Comparison of ENCODE assay signal across 29 cellular contexts in genomic region chr2:146987996-146988395, GRCh38.
"Had no signal": no experiment of that assay in that cellular context is flagged by ENCODE, and none has a peak within 500 bp of the region (broad histone marks: within the 10 kb centered on the region; RNA-seq: fewer than 3 reads in every experiment).

No MANE protein-coding gene starts in this region.

- H3K4me3 Mint-ChIP-seq: activated B cell treated with CpG ODN at 0.5 μM for 24 hours; activated CD4-positive, alpha-beta T cell treated with anti-CD3 and anti-CD28 coated beads, Interleukin-2, amount 10 ng/mL, durations not matched to agents 24 days and 14 days; activated naive CD4-positive, alpha-beta T cell treated with anti-CD3 and anti-CD28 coated beads for 36 hours; activated naive CD8-positive, alpha-beta T cell; activated T-helper 17 cell treated with anti-CD3 and anti-CD28 coated beads, Interleukin-2, amount 50 U/mL, for 72 hours; T-helper 1 cell treated with Interleukin-12 subunit alpha and Interleukin-12 subunit beta and Interleukin-4 antibody, amounts not matched to agents 30 μg/mL and 1 μg/mL, for 36 hours had no signal

- H3K27me3 Mint-ChIP-seq: activated B cell treated with CpG ODN at 0.5 μM for 24 hours; activated CD4-positive, alpha-beta T cell treated with anti-CD3 and anti-CD28 coated beads, Interleukin-2, amount 10 ng/mL, durations not matched to agents 24 days and 14 days had no signal

- H3K4me3 ChIP-seq: cardiac muscle cell, MG63, PC-9 had no signal

- H3K27ac ChIP-seq: brain microvascular endothelial cell, cardiac muscle cell, PC-9 had no signal

- H3K27me3 ChIP-seq: brain microvascular endothelial cell, MG63 had no signal

- H3K36me3 ChIP-seq: brain microvascular endothelial cell, cardiac muscle cell, MG63 had no signal

- FAIRE-seq: astrocyte had no signal

- H3K27ac Mint-ChIP-seq: activated B cell treated with CpG ODN at 0.5 μM for 24 hours; activated CD4-positive, alpha-beta T cell treated with anti-CD3 and anti-CD28 coated beads, Interleukin-2, amount 10 ng/mL, durations not matched to agents 24 days and 14 days; activated naive CD4-positive, alpha-beta T cell treated with anti-CD3 and anti-CD28 coated beads for 36 hours; activated naive CD8-positive, alpha-beta T cell; activated T-helper 17 cell treated with anti-CD3 and anti-CD28 coated beads, Interleukin-2, amount 50 U/mL, for 72 hours; T-helper 1 cell treated with Interleukin-12 subunit alpha and Interleukin-12 subunit beta and Interleukin-4 antibody, amounts not matched to agents 30 μg/mL and 1 μg/mL, for 36 hours had no signal

- H2AFZ ChIP-seq: PC-9 had no signal

- H3K4me1 Mint-ChIP-seq: activated CD4-positive, alpha-beta T cell treated with anti-CD3 and anti-CD28 coated beads, Interleukin-2, amount 10 ng/mL, durations not matched to agents 24 days and 14 days; activated T-helper 17 cell treated with anti-CD3 and anti-CD28 coated beads, Interleukin-2, amount 50 U/mL, for 72 hours had no signal

- ATAC-seq: activated T-helper 17 cell treated with anti-CD3 and anti-CD28 coated beads, Interleukin-2, amount 50 U/mL, for 72 hours had no signal

- DNase-seq: activated B cell treated with CpG ODN at 0.5 μM for 24 hours; activated CD4-positive, alpha-beta T cell treated with anti-CD3 and anti-CD28 coated beads for 1 hour; activated CD4-positive, alpha-beta T cell treated with anti-CD3 and anti-CD28 coated beads, Interleukin-2, amount 10 ng/mL, durations not matched to agents 24 days and 14 days; activated CD4-positive, alpha-beta T cell treated with anti-CD3 and anti-CD28 coated beads, Interleukin-2, amount 50 U/mL, for 48 hours; activated CD8-positive, alpha-beta memory T cell treated with anti-CD3 and anti-CD28 coated beads for 24 hours; activated gamma-delta T cell; activated naive CD4-positive, alpha-beta T cell treated with anti-CD3 and anti-CD28 coated beads for 36 hours; activated T-cell treated with anti-CD3 and anti-CD28 coated beads for 4 hours; activated T-cell treated with anti-CD3 and anti-CD28 coated beads, Interleukin-2, amount 50 U/mL, for 48 hours; amygdala; brain microvascular endothelial cell; Kasumi-1; MG63; MV-4-11; NCI-H1092 treated with DMSO at 0.1 percent for 48 hours; NCI-H1417 treated with DMSO at 0.1 percent for 48 hours; NCI-H1694; NCI-H2029 treated with DMSO at 0.1 percent for 48 hours; NCI-H345; NCI-H510A; NCI-H69; NK-92 treated with Interleukin-12 subunit alpha and Interleukin-12 subunit beta, amount 100 ng/mL, for 24 hours; PC-9; SHP77 treated with DMSO at 0.1 percent for 48 hours had no signal

- H3K9me3 Mint-ChIP-seq: activated B cell treated with CpG ODN at 0.5 μM for 24 hours; activated CD4-positive, alpha-beta T cell treated with anti-CD3 and anti-CD28 coated beads, Interleukin-2, amount 10 ng/mL, durations not matched to agents 24 days and 14 days; activated naive CD4-positive, alpha-beta T cell treated with anti-CD3 and anti-CD28 coated beads for 36 hours; activated T-helper 17 cell treated with anti-CD3 and anti-CD28 coated beads, Interleukin-2, amount 50 U/mL, for 72 hours; T-helper 1 cell treated with Interleukin-12 subunit alpha and Interleukin-12 subunit beta and Interleukin-4 antibody, amounts not matched to agents 30 μg/mL and 1 μg/mL, for 36 hours had no signal

- H3K4me2 ChIP-seq: PC-9 had no signal

- H3K9me3 ChIP-seq: MG63 had no signal

- H3K36me3 Mint-ChIP-seq: activated naive CD8-positive, alpha-beta T cell had no signal
